Comparison of ENCODE assay signal across 16 cellular contexts in genomic region chr10:5079836-5080235, GRCh38. TPM values are rescaled to one million over a fixed set of nuclear protein-coding genes. Genes with fewer than 3 reads are reported as not detected.
A peak's percentile ranks its signal among the peaks of the same experiment; 100 is the strongest.
DNase-seq lines count a peak whose midpoint lies in the region; ATAC-seq, FAIRE-seq and TF ChIP-seq lines count a peak whose summit lies in the region.
"Had no signal": no experiment of that assay in that cellular context is flagged by ENCODE, and none has a peak within 500 bp of the region (broad histone marks: within the 10 kb centered on the region; RNA-seq: fewer than 3 reads in every experiment).

No MANE protein-coding gene starts in this region.

- POLR2A ChIA-PET in A549 (lab: Yijun Ruan, JAX) = interaction anchor here (1.3 kb wide), 1 partner anchor 14 kb away, joined by 8 read pairs; the partner anchor contains the start of gene AKR1C3
- POLR2A ChIA-PET in A673 (lab: Charles Lee; ENCODE audit: low non-redundant PET) = no interaction called here
- POLR2A ChIA-PET in PC-9 (lab: Charles Lee; ENCODE audit: unreplicated experiment) = interaction anchor here (0.6 kb wide), 1 partner anchor 14 kb away, joined by 3 read pairs; no protein-coding TSS in a partner anchor

- ATAC-seq in A549 (peak; percentile 83 to 92), GM21619 (IDR thresholded peaks at IDR 0.05; ENCODE audit: unreplicated experiment) (no peak)

- TF ChIP-seq EP300 in A549 (IDR thresholded peaks at IDR 0.05) = peak; percentile 51 to 52; a peak in 2 of 5 replicates

- H3K27me3 ChIP-seq in A673 (replicated peaks; ENCODE audit: insufficient read depth, low read depth, low read length, poor library complexity) (no peaks in the 10 kb centered on the region), PC-9 (ENCODE audit: insufficient read depth, low read depth) (no peaks in the 10 kb centered on the region), hepatocyte (no peaks in the 10 kb centered on the region)
- H3K27me3 ChIP-seq: BLaER1 treated with 17β-estradiol and CSF1 and Interleukin-3, amounts not matched to agents 10 nM and 100 nM had no signal

- no peak for TF ChIP-seq RAD21 in A549 (conservative IDR thresholded peaks at IDR 0.05 in 1 of 2, IDR thresholded peaks at IDR 0.05 in 1 of 2)

- H3K4me3 ChIP-seq in A549 (no peak overlapping the region), A673 (ENCODE audit: low read depth, low read length, poor library complexity, severe bottlenecking) (no peak overlapping the region), PC-9 (no peak overlapping the region), hepatocyte (no peak overlapping the region)
- H3K4me3 ChIP-seq: BLaER1 treated with 17β-estradiol and CSF1 and Interleukin-3, amounts not matched to agents 10 nM and 100 nM; HAP-1 had no signal

- H3K9me2 ChIP-seq in PC-9 (ENCODE audit: insufficient read depth) (no peaks in the 10 kb centered on the region), hepatocyte (replicated peaks; ENCODE audit: insufficient read depth) (no peaks in the 10 kb centered on the region)

- no peak overlapping the region for H2AFZ ChIP-seq in PC-9
- H2AFZ ChIP-seq in hepatocyte = no peak overlapping the region

- H3K4me2 ChIP-seq in A549 = peak overlapping the region; percentile 71
- peak overlapping the region; percentile 71 for H3K4me2 ChIP-seq in PC-9
- peak overlapping the region; percentile 61 for H3K4me2 ChIP-seq in hepatocyte
- H3K4me2 ChIP-seq: BLaER1 treated with 17β-estradiol and CSF1 and Interleukin-3, amounts not matched to agents 10 nM and 100 nM had no signal

- H3K4me1 ChIP-seq in A549 (peaks cover 62% of the 10 kb centered on the region), A673 (ENCODE audit: insufficient read depth, low read length, poor library complexity, severe bottlenecking) (peaks cover 45% of the 10 kb centered on the region), PC-9 (replicated peaks; ENCODE audit: insufficient read depth) (peaks cover 56% of the 10 kb centered on the region), hepatocyte (ENCODE audit: insufficient read depth) (peaks cover 34% of the 10 kb centered on the region)
- H3K4me1 ChIP-seq: BLaER1 treated with 17β-estradiol and CSF1 and Interleukin-3, amounts not matched to agents 10 nM and 100 nM had no signal

- H3K27ac ChIP-seq in A549 (peak overlapping the region; percentile 95 to 96), A673 (ENCODE audit: low read depth, low read length, poor library complexity, severe bottlenecking) (peak overlapping the region; percentile 79), PC-9 (peak overlapping the region; percentile 99), hepatocyte (peak overlapping the region; percentile 72)
- H3K27ac ChIP-seq: BLaER1 treated with 17β-estradiol and CSF1 and Interleukin-3, amounts not matched to agents 10 nM and 100 nM had no signal

- no peak for TF ChIP-seq POLR2A in A549 (IDR thresholded peaks at IDR 0.05; ENCODE audit: low read length)

- FAIRE-seq in A549 (lab: Jason Lieb, UNC) = peak; percentile 96
- FAIRE-seq: G401.6, GM12892 had no signal

- H3K79me2 ChIP-seq in PC-9 (ENCODE audit: low read depth) (no peaks in the 10 kb centered on the region), hepatocyte (no peaks in the 10 kb centered on the region)

- CTCF ChIA-PET in A549 (lab: Yijun Ruan, JAX) = interaction anchor here (0.7 to 2.0 kb wide), 3 partner anchors 9 to 190 kb away, joined by 3 to 7 read pairs (median 5); no protein-coding TSS in a partner anchor
- CTCF ChIA-PET in A673 (lab: Charles Lee) = no interaction called here
- CTCF ChIA-PET in PC-9 (lab: Charles Lee) = no interaction called here

- intact Hi-C loops in A673 (cut with micrococcal nuclease; ENCODE audit: unreplicated experiment) = no loop called here
- intact Hi-C loops in PC-9 (cut with micrococcal nuclease; ENCODE audit: unreplicated experiment) = loop anchor here (1.0 kb wide), 2 partner anchors 9 to 14 kb away; partner anchors contain the start of gene AKR1C3

- H3K36me3 ChIP-seq in A673 (ENCODE audit: insufficient read depth, low read length, poor library complexity, severe bottlenecking) (no peaks in the 10 kb centered on the region), PC-9 (ENCODE audit: low read depth) (no peaks in the 10 kb centered on the region; the same call in 1 of the 2 replicates), hepatocyte (replicated peaks; ENCODE audit: insufficient read depth, low read depth) (no peaks in the 10 kb centered on the region)
- H3K36me3 ChIP-seq: BLaER1 treated with 17β-estradiol and CSF1 and Interleukin-3, amounts not matched to agents 10 nM and 100 nM; HAP-1 had no signal

- H3F3A ChIP-seq in PC-9 (ENCODE audit: insufficient read depth, low read depth) = peaks cover 33% of the 10 kb centered on the region

- TF ChIP-seq CTCF in A549 (IDR thresholded peaks at IDR 0.05) (no peak), A673 (conservative IDR thresholded peaks at IDR 0.05; ENCODE audit: low read depth, low read length) (no peak), PC-9 (conservative IDR thresholded peaks at IDR 0.05) (no peak), hepatocyte (IDR thresholded peaks at IDR 0.05; ENCODE audit: poor library complexity) (no peak)

- BruUV-seq in A673 (replicated peaks; lab: Mats Ljungman, UMichigan) (no TSS peak), PC-9 (replicated peaks; lab: Mats Ljungman, UMichigan) (no TSS peak)

- H4K20me1 ChIP-seq in PC-9 (ENCODE audit: insufficient read depth) = no peaks in the 10 kb centered on the region
- H4K20me1 ChIP-seq in hepatocyte (ENCODE audit: insufficient read depth, poor library complexity, severe bottlenecking) = no peaks in the 10 kb centered on the region
- H4K20me1 ChIP-seq: BLaER1 treated with 17β-estradiol and CSF1 and Interleukin-3, amounts not matched to agents 10 nM and 100 nM had no signal

- 3% methylated on average over 6 of the region's 6 CpGs for WGBS in A549 (ENCODE audit: missing lambda C conversion rate)
- WGBS in hepatocyte (ENCODE audit: low lambda C conversion rate, missing lambda C conversion rate) = 68% methylated on average over 6 of the region's 6 CpGs

- DNase-seq in A549 (ENCODE audit: low read depth in 1 of 2, low spot score in 1 of 2) = peak; percentile 39 to 87
- DNase-seq in A673 (ENCODE audit: low spot score) = no peak
- DNase-seq in PC-9 = peak; percentile 45 to 87
- DNase-seq in hepatocyte (ENCODE audit: low spot score) = peak; percentile 20
- DNase-seq in NOMO-1 treated with dmso at 0.1 percent for 144 hours (lab: John Stamatoyannopoulos, UW; ENCODE audit: unreplicated experiment) = no peak
- no peak for DNase-seq in stimulated activated CD4-positive, alpha-beta T cell treated with anti-CD3 and anti-CD28 coated beads, Interleukin-2, amount 100 ng/mL, for 24 hours
- DNase-seq: CD4-positive, CD25-positive, alpha-beta regulatory T cell; DMS79 treated with DMSO at 0.1 percent for 48 hours; EL; GOT3; KBM-7 had no signal

- H3K9me3 ChIP-seq in A549 = peaks cover 14% of the 10 kb centered on the region; the same call in 1 of the 3 replicates
- no peaks in the 10 kb centered on the region for H3K9me3 ChIP-seq in A673 (ENCODE audit: low read depth, low read length, poor library complexity, severe bottlenecking)
- H3K9me3 ChIP-seq in PC-9 (ENCODE audit: insufficient read depth, low read depth) = peaks cover 13% of the 10 kb centered on the region; the same call in 1 of the 2 replicates
- no peaks in the 10 kb centered on the region for H3K9me3 ChIP-seq in hepatocyte (ENCODE audit: low read depth)
- H3K9me3 ChIP-seq: BLaER1 treated with 17β-estradiol and CSF1 and Interleukin-3, amounts not matched to agents 10 nM and 100 nM; HAP-1 had no signal

TF ChIP-seq in A549, 52 proteins besides CTCF, POLR2A, EP300 and RAD21 (continues in another document):
- TF ChIP-seq FOXS1 (CRISPR knock-in tag; IDR thresholded peaks at IDR 0.05) = no peak
- TF ChIP-seq MAX (IDR thresholded peaks at IDR 0.05) = peak; percentile 82
- TF ChIP-seq RCOR1 (IDR thresholded peaks at IDR 0.05; ENCODE audit: low read depth, low read length) = no peak
- TF ChIP-seq CBX2 (IDR thresholded peaks at IDR 0.05; ENCODE audit: borderline replicate concordance, low read depth) = no peak
- TF ChIP-seq HOXB5 (CRISPR knock-in tag; IDR thresholded peaks at IDR 0.05) = no peak
- TF ChIP-seq MAZ (IDR thresholded peaks at IDR 0.05; ENCODE audit: borderline replicate concordance, low read depth, low read length) = no peak
- TF ChIP-seq POLR2AphosphoS2 (conservative IDR thresholded peaks at IDR 0.05; ENCODE audit: low read length) = no peak
- no peak for TF ChIP-seq RARB (CRISPR knock-in tag; IDR thresholded peaks at IDR 0.05)
- no peak for TF ChIP-seq MAFK (IDR thresholded peaks at IDR 0.05; ENCODE audit: partially characterized antibody)
- peak; percentile 92 for TF ChIP-seq GATA3 (IDR thresholded peaks at IDR 0.05; ENCODE audit: borderline replicate concordance)
- TF ChIP-seq CBX8 (IDR thresholded peaks at IDR 0.05) = no peak

RNA-seq across cellular contexts. Expression of gene AKR1C3, which starts 14.4 kb away (rescaled TPM):
- 3,820 and 4,867 TPM in 2 replicates for polyA plus RNA-seq in A549 (2011; rRNA removed)
- 1,990 and 2,211 TPM in 2 replicates for polyA plus RNA-seq in A549 (2012; cell fraction: cytosol; rRNA removed)
- polyA plus RNA-seq in A549 (2012; cell fraction: nucleus; rRNA removed) = 1,508 and 2,046 TPM in 2 replicates
- polyA plus RNA-seq in A549 (2017; fragmentation: RNase III; extraction: RNeasy Plus Mini Kit Qiagen cat#74134 plus additional on column Dnase treatment) = 1,744 to 2,157 TPM (median 1,998 TPM) in 3 replicates
- polyA minus RNA-seq in A549 (2011; rRNA and poly(A)+ RNA removed) = 1,379 and 1,525 TPM in 2 replicates
- total RNA-seq in A673 (2021) = 618 and 627 TPM in 2 replicates
- total RNA-seq in PC-9 (2021) = 1,870 and 1,886 TPM in 2 replicates
- 53.5 and 66.2 TPM in 2 replicates for total RNA-seq in hepatocyte
- polyA plus RNA-seq in hepatocyte = 31.6 and 54.6 TPM in 2 replicates

Comparison
In these comparisons a context has a peak if more than half of its experiments do, and no peak if none do; other contexts are left out.
1. DNase-seq: peak in A549 (2 of 2), PC-9 (2 of 2) and hepatocyte (single experiment); none in A673 (single experiment), NOMO-1 treated with dmso at 0.1 percent for 144 hours (single experiment) and stimulated activated CD4-positive, alpha-beta T cell treated with anti-CD3 and anti-CD28 coated beads, Interleukin-2, amount 100 ng/mL, for 24 hours (0 of 2).
2. Peak in every context shown above with its lines, with median percentiles within 50 percentile points of each other: H3K27ac ChIP-seq and H3K4me2 ChIP-seq.